In genomic region chr1:154955039-154955717, GRCh38 we compare ENCODE assay signal across 8 cellular contexts. TPM values are rescaled to one million over a fixed set of nuclear protein-coding genes. Genes with fewer than 3 reads are reported as not detected.
A peak's percentile ranks its signal among the peaks of the same experiment; 100 is the strongest.
DNase-seq lines count a peak whose midpoint lies in the region; ATAC-seq and TF ChIP-seq lines count a peak whose summit lies in the region.

No MANE protein-coding gene starts in this region.

- TF ChIP-seq CTCF in GM10266 (IDR thresholded peaks at IDR 0.05; ENCODE audit: control insufficient read depth, insufficient read depth, low read depth, missing control alignments): no peak

- no peaks in the 10 kb centered on the region for H3K9me3 Mint-ChIP-seq in naive B cell
- no peaks in the 10 kb centered on the region for H3K9me3 Mint-ChIP-seq in stimulated activated naive B cell treated with anti-CD40 and anti-IgM and Interleukin-4, amounts not matched to agents 10 μg/mL and 1 μg/mL and 100 μg/mL, for 72 hours

- peak overlapping the region; percentile 89 to 98 (median 97) for H3K4me3 Mint-ChIP-seq in naive B cell
- peak overlapping the region; percentile 93 to 94 for H3K4me3 Mint-ChIP-seq in stimulated activated naive B cell treated with anti-CD40 and anti-IgM and Interleukin-4, amounts not matched to agents 10 μg/mL and 1 μg/mL and 100 μg/mL, for 72 hours

- peak overlapping the region; percentile 99 to 100 (median 99) for H3K27ac Mint-ChIP-seq in naive B cell
- H3K27ac Mint-ChIP-seq in stimulated activated naive B cell treated with anti-CD40 and anti-IgM and Interleukin-4, amounts not matched to agents 10 μg/mL and 1 μg/mL and 100 μg/mL, for 72 hours: peak overlapping the region; percentile 96

- peak; percentile 80 for DNase-seq in GM10266 (ENCODE audit: extremely low spot score)
- DNase-seq in NCI-H748 treated with DMSO at 0.1 percent for 48 hours (lab: John Stamatoyannopoulos, UW): peak; percentile 56
- DNase-seq in activated CD8-positive, alpha-beta memory T cell treated with anti-CD3 and anti-CD28 coated beads, Interleukin-2, amount 50 U/mL, for 4 hours: peak; percentile 80
- no peak for DNase-seq in epithelial cell of prostate (ENCODE audit: low read depth, low spot score)
- peak; percentile 85 for DNase-seq in naive B cell
- DNase-seq in stimulated activated naive B cell treated with anti-CD40 and anti-IgM and Interleukin-4, amounts not matched to agents 10 μg/mL and 1 μg/mL and 100 μg/mL, for 72 hours: peak; percentile 64
- no peak for DNase-seq in MV-4-11 (lab: John Stamatoyannopoulos, UW)

- H3K36me3 Mint-ChIP-seq in naive B cell: peaks cover 5 to 8% of the 10 kb centered on the region in 2 donors
- peaks cover 12 to 15% of the 10 kb centered on the region in 2 donors for H3K36me3 Mint-ChIP-seq in stimulated activated naive B cell treated with anti-CD40 and anti-IgM and Interleukin-4, amounts not matched to agents 10 μg/mL and 1 μg/mL and 100 μg/mL, for 72 hours

- no peaks in the 10 kb centered on the region for H3K27me3 Mint-ChIP-seq in naive B cell
- no peaks in the 10 kb centered on the region for H3K27me3 Mint-ChIP-seq in stimulated activated naive B cell treated with anti-CD40 and anti-IgM and Interleukin-4, amounts not matched to agents 10 μg/mL and 1 μg/mL and 100 μg/mL, for 72 hours

- peak overlapping the region; percentile 40 for H3K27ac ChIP-seq in epithelial cell of prostate

- peaks cover 50 to 76% (median 71%) of the 10 kb centered on the region in 3 donors for H3K4me1 Mint-ChIP-seq in naive B cell
- H3K4me1 Mint-ChIP-seq in stimulated activated naive B cell treated with anti-CD40 and anti-IgM and Interleukin-4, amounts not matched to agents 10 μg/mL and 1 μg/mL and 100 μg/mL, for 72 hours: peaks cover 61 to 86% of the 10 kb centered on the region in 2 donors

- ATAC-seq in HG02884 (IDR thresholded peaks at IDR 0.05; ENCODE audit: unreplicated experiment): peak; percentile 29
- ATAC-seq in naive B cell (ENCODE audit: low read depth in 2 of 2): peak; percentile 77 to 81
- peak; percentile 75 to 82 for ATAC-seq in stimulated activated naive B cell treated with anti-CD40 and anti-IgM and Interleukin-4, amounts not matched to agents 10 μg/mL and 1 μg/mL and 100 μg/mL, for 72 hours (replicated peaks)

RNA-seq across cellular contexts. Expression of gene PBXIP1, which starts 0.7 kb away (rescaled TPM):
- polyA plus RNA-seq in naive B cell (ENCODE audit: low read depth in 6 of 6): 10 to 100 TPM; 36.2 to 77.3 (median 69.5) TPM

RNA-seq across cellular contexts. Expression of gene PYGO2, which starts 6.4 kb away (rescaled TPM):
- polyA plus RNA-seq in naive B cell (ENCODE audit: low read depth in 6 of 6): 10 to 100 TPM in 5 of 6 donors, 1 to 10 TPM in 1; 10.0 to 45.1 (median 29.4) TPM

RNA-seq across cellular contexts. Expression of gene SHC1, which starts 15.4 kb away (rescaled TPM):
- polyA plus RNA-seq in naive B cell (ENCODE audit: low read depth in 6 of 6): 10 to 100 TPM; 23.3 to 34.0 (median 26.3) TPM

RNA-seq across cellular contexts. Expression of gene PMVK, which starts 18.7 kb away (rescaled TPM):
- polyA plus RNA-seq in naive B cell (ENCODE audit: low read depth in 6 of 6): 10 to 100 TPM; 30.8 to 45.7 (median 33.3) TPM

RNA-seq across cellular contexts. Expression of gene CKS1B, which starts 19.3 kb away (rescaled TPM):
- 100 to 1,000 TPM; 117 to 196 (median 131) TPM for polyA plus RNA-seq in naive B cell (ENCODE audit: low read depth in 6 of 6)

Comparison
In these comparisons a context has a peak if more than half of its experiments do, and no peak if none do; other contexts are left out.
1. DNase-seq: peak in GM10266 (single experiment), NCI-H748 treated with DMSO at 0.1 percent for 48 hours (single experiment), activated CD8-positive, alpha-beta memory T cell treated with anti-CD3 and anti-CD28 coated beads, Interleukin-2, amount 50 U/mL, for 4 hours (single experiment), naive B cell (single experiment) and stimulated activated naive B cell treated with anti-CD40 and anti-IgM and Interleukin-4, amounts not matched to agents 10 μg/mL and 1 μg/mL and 100 μg/mL, for 72 hours (single experiment); none in epithelial cell of prostate (single experiment) and MV-4-11 (single experiment).
2. ATAC-seq: peak in every context shown above with its lines; median percentile 79 in naive B cell; 78 in stimulated activated naive B cell treated with anti-CD40 and anti-IgM and Interleukin-4, amounts not matched to agents 10 μg/mL and 1 μg/mL and 100 μg/mL, for 72 hours; 29 in HG02884.